ENCODE assay signal across 8 cellular contexts in genomic region chr15:99076109-99076508, GRCh38. TPM values are rescaled to one million over a fixed set of nuclear protein-coding genes. Genes with fewer than 3 reads are reported as not detected.
DNase-seq lines count a peak whose midpoint lies in the region; ATAC-seq and TF ChIP-seq lines count a peak whose summit lies in the region.

No MANE protein-coding gene starts in this region.

- peak overlapping the region; percentile 78 for H3K4me3 Mint-ChIP-seq in activated CD4-positive, alpha-beta T cell treated with anti-CD3 and anti-CD28 coated beads, Interleukin-2, amount 10 ng/mL, durations not matched to agents 24 days and 14 days
- peak overlapping the region; percentile 19 for H3K4me3 Mint-ChIP-seq in activated T-helper 1 cell treated with anti-CD3 and anti-CD28 coated beads, Interleukin-12 subunit alpha, Interleukin-12 subunit beta, Interleukin-2, Interleukin-4 antibody, amounts not matched to agents 30 ng/mL and 10 ng/mL and 1 ng/mL, durations not matched to agents 14 hours and 24 hours and 36 hours
- peak overlapping the region; percentile 74 for H3K4me3 Mint-ChIP-seq in osteocyte (ENCODE audit: unreplicated experiment)

- DNase-seq in activated CD4-positive, alpha-beta T cell treated with anti-CD3 and anti-CD28 coated beads, Interleukin-2, amount 10 ng/mL, durations not matched to agents 24 days and 14 days, result no peak
- DNase-seq in activated CD4-positive, alpha-beta T cell treated with anti-CD3 and anti-CD28 coated beads, Interleukin-2, amount 50 U/mL, for 1 hour, result no peak
- DNase-seq in activated T-helper 1 cell treated with anti-CD3 and anti-CD28 coated beads, Interleukin-12 subunit alpha, Interleukin-12 subunit beta, Interleukin-2, Interleukin-4 antibody, amounts not matched to agents 30 ng/mL and 10 ng/mL and 1 ng/mL, durations not matched to agents 14 hours and 24 hours and 36 hours (ENCODE audit: low spot score), result no peak
- DNase-seq in osteocyte (ENCODE audit: extremely low spot score, unreplicated experiment), result no peak
- no peak for DNase-seq in posterior vena cava (ENCODE audit: low spot score)
- no peak for DNase-seq in DMS153 treated with DMSO at 0.1 percent for 48 hours (lab: John Stamatoyannopoulos, UW; ENCODE audit: unreplicated experiment)

- no peak for TF ChIP-seq CTCF in osteocyte (IDR thresholded peaks at IDR 0.05)

- H3K4me1 Mint-ChIP-seq in activated CD4-positive, alpha-beta T cell treated with anti-CD3 and anti-CD28 coated beads, Interleukin-2, amount 10 ng/mL, durations not matched to agents 24 days and 14 days, result peaks cover 5% of the 10 kb centered on the region
- H3K4me1 Mint-ChIP-seq in activated T-helper 1 cell treated with anti-CD3 and anti-CD28 coated beads, Interleukin-12 subunit alpha, Interleukin-12 subunit beta, Interleukin-2, Interleukin-4 antibody, amounts not matched to agents 30 ng/mL and 10 ng/mL and 1 ng/mL, durations not matched to agents 14 hours and 24 hours and 36 hours (ENCODE audit: low read depth), result peaks cover 7% of the 10 kb centered on the region
- H3K4me1 Mint-ChIP-seq in osteocyte (ENCODE audit: unreplicated experiment), result peaks cover 9% of the 10 kb centered on the region

- H3K36me3 Mint-ChIP-seq in activated CD4-positive, alpha-beta T cell treated with anti-CD3 and anti-CD28 coated beads, Interleukin-2, amount 10 ng/mL, durations not matched to agents 24 days and 14 days (ENCODE audit: low read depth), result no peaks in the 10 kb centered on the region
- no peaks in the 10 kb centered on the region for H3K36me3 Mint-ChIP-seq in activated T-helper 1 cell treated with anti-CD3 and anti-CD28 coated beads, Interleukin-12 subunit alpha, Interleukin-12 subunit beta, Interleukin-2, Interleukin-4 antibody, amounts not matched to agents 30 ng/mL and 10 ng/mL and 1 ng/mL, durations not matched to agents 14 hours and 24 hours and 36 hours (ENCODE audit: low read depth)
- H3K36me3 Mint-ChIP-seq in osteocyte (ENCODE audit: unreplicated experiment), result no peaks in the 10 kb centered on the region

- H3K9me3 Mint-ChIP-seq in activated CD4-positive, alpha-beta T cell treated with anti-CD3 and anti-CD28 coated beads, Interleukin-2, amount 10 ng/mL, durations not matched to agents 24 days and 14 days, result no peaks in the 10 kb centered on the region
- H3K9me3 Mint-ChIP-seq in activated T-helper 1 cell treated with anti-CD3 and anti-CD28 coated beads, Interleukin-12 subunit alpha, Interleukin-12 subunit beta, Interleukin-2, Interleukin-4 antibody, amounts not matched to agents 30 ng/mL and 10 ng/mL and 1 ng/mL, durations not matched to agents 14 hours and 24 hours and 36 hours, result no peaks in the 10 kb centered on the region
- H3K9me3 Mint-ChIP-seq in osteocyte (ENCODE audit: unreplicated experiment), result no peaks in the 10 kb centered on the region

- H3K27me3 Mint-ChIP-seq in activated CD4-positive, alpha-beta T cell treated with anti-CD3 and anti-CD28 coated beads, Interleukin-2, amount 10 ng/mL, durations not matched to agents 24 days and 14 days, result peaks cover 18% of the 10 kb centered on the region
- H3K27me3 Mint-ChIP-seq in activated T-helper 1 cell treated with anti-CD3 and anti-CD28 coated beads, Interleukin-12 subunit alpha, Interleukin-12 subunit beta, Interleukin-2, Interleukin-4 antibody, amounts not matched to agents 30 ng/mL and 10 ng/mL and 1 ng/mL, durations not matched to agents 14 hours and 24 hours and 36 hours (ENCODE audit: insufficient read depth), result peaks cover 6% of the 10 kb centered on the region
- H3K27me3 Mint-ChIP-seq in osteocyte (ENCODE audit: unreplicated experiment), result peaks cover 8% of the 10 kb centered on the region

- intact Hi-C loops in activated CD4-positive, alpha-beta T cell treated with anti-CD3 and anti-CD28 coated beads, Interleukin-2, amount 10 ng/mL, durations not matched to agents 24 days and 14 days (cut with micrococcal nuclease), result loop anchor here (1.0 kb wide), 2 partner anchors 557 to 634 kb away; no protein-coding TSS in a partner anchor
- intact Hi-C loops in activated T-helper 1 cell treated with anti-CD3 and anti-CD28 coated beads, Interleukin-12 subunit alpha, Interleukin-12 subunit beta, Interleukin-2, Interleukin-4 antibody, amounts not matched to agents 30 ng/mL and 10 ng/mL and 1 ng/mL, durations not matched to agents 14 hours and 24 hours and 36 hours (cut with micrococcal nuclease), result loop anchor here (1.0 to 5.0 kb wide), 6 partner anchors 17 to 634 kb away; partner anchors contain the start of gene IGF1R
- intact Hi-C loops in posterior vena cava (cut with DNase I), result loop anchor here (5.0 to 10.0 kb wide), 3 partner anchors 551 to 631 kb away; no protein-coding TSS in a partner anchor

- no peak overlapping the region for H3K27ac Mint-ChIP-seq in activated CD4-positive, alpha-beta T cell treated with anti-CD3 and anti-CD28 coated beads, Interleukin-2, amount 10 ng/mL, durations not matched to agents 24 days and 14 days
- H3K27ac Mint-ChIP-seq in activated T-helper 1 cell treated with anti-CD3 and anti-CD28 coated beads, Interleukin-12 subunit alpha, Interleukin-12 subunit beta, Interleukin-2, Interleukin-4 antibody, amounts not matched to agents 30 ng/mL and 10 ng/mL and 1 ng/mL, durations not matched to agents 14 hours and 24 hours and 36 hours, result no peak overlapping the region
- peak overlapping the region; percentile 84 for H3K27ac Mint-ChIP-seq in osteocyte (ENCODE audit: unreplicated experiment)

- ATAC-seq in HG02973 (IDR thresholded peaks at IDR 0.05; ENCODE audit: unreplicated experiment), result peak; percentile 8
- no peak for ATAC-seq in GM18867 (IDR thresholded peaks at IDR 0.05; ENCODE audit: unreplicated experiment)

RNA-seq across cellular contexts. Expression of gene SYNM, which starts 28.8 kb away (rescaled TPM):
- 0.79 and 1.1 TPM in 2 replicates for total RNA-seq in activated CD4-positive, alpha-beta T cell treated with anti-CD3 and anti-CD28 coated beads, Interleukin-2, amount 10 ng/mL, durations not matched to agents 24 days and 14 days
- total RNA-seq in activated T-helper 1 cell treated with anti-CD3 and anti-CD28 coated beads, Interleukin-12 subunit alpha, Interleukin-12 subunit beta, Interleukin-2, Interleukin-4 antibody, amounts not matched to agents 30 ng/mL and 10 ng/mL and 1 ng/mL, durations not matched to agents 14 hours and 24 hours and 36 hours, result 2.0 and 2.2 TPM in 2 replicates
- total RNA-seq in osteocyte, result 5.5 and 5.9 TPM in 2 replicates
- 100 to 1,000 TPM; 447 to 863 TPM for total RNA-seq in posterior vena cava

Comparison
In these comparisons a context has a peak if more than half of its experiments do, and no peak if none do; other contexts are left out.
1. H3K4me3 Mint-ChIP-seq: peak in every context shown above with its lines; median percentile 78 in activated CD4-positive, alpha-beta T cell treated with anti-CD3 and anti-CD28 coated beads, Interleukin-2, amount 10 ng/mL, durations not matched to agents 24 days and 14 days; 74 in osteocyte; 19 in activated T-helper 1 cell treated with anti-CD3 and anti-CD28 coated beads, Interleukin-12 subunit alpha, Interleukin-12 subunit beta, Interleukin-2, Interleukin-4 antibody, amounts not matched to agents 30 ng/mL and 10 ng/mL and 1 ng/mL, durations not matched to agents 14 hours and 24 hours and 36 hours.
2. RNA of gene SYNM, which starts 28.8 kb away (total RNA-seq): 447 to 863 TPM in posterior vena cava; 5.5 to 5.9 TPM in osteocyte, 2.0 to 2.2 TPM in activated T-helper 1 cell treated with anti-CD3 and anti-CD28 coated beads, Interleukin-12 subunit alpha, Interleukin-12 subunit beta, Interleukin-2, Interleukin-4 antibody, amounts not matched to agents 30 ng/mL and 10 ng/mL and 1 ng/mL, durations not matched to agents 14 hours and 24 hours and 36 hours and 0.79 to 1.1 TPM in activated CD4-positive, alpha-beta T cell treated with anti-CD3 and anti-CD28 coated beads, Interleukin-2, amount 10 ng/mL, durations not matched to agents 24 days and 14 days; every median in the first group is over 10 times any median in the second.